In genomic region chr2:202169826-202170424, GRCh38 we compare ENCODE assay signal across 32 cellular contexts.
"Had no signal": no experiment of that assay in that cellular context is flagged by ENCODE, and none has a peak within 500 bp of the region (broad histone marks: within the 10 kb centered on the region; RNA-seq: fewer than 3 reads in every experiment).

No MANE protein-coding gene starts in this region.

- H3K27me3 ChIP-seq: esophagus muscularis mucosa, foreskin keratinocyte, pancreas, tibial artery had no signal

- H3K27me3 Mint-ChIP-seq: activated CD8-positive, alpha-beta memory T cell treated with anti-CD3 and anti-CD28 coated beads, Interleukin-2, amount 10 ng/mL, durations not matched to agents 7 days and 5 days had no signal

- H3K36me3 Mint-ChIP-seq: activated CD8-positive, alpha-beta memory T cell treated with anti-CD3 and anti-CD28 coated beads, Interleukin-2, amount 10 ng/mL, durations not matched to agents 7 days and 5 days; mesothelial cell of epicardium; naive B cell had no signal

- H3K4me1 ChIP-seq: foreskin keratinocyte, prostate gland had no signal

- H3K4me2 ChIP-seq: smooth muscle cell had no signal

- ATAC-seq: activated CD8-positive, alpha-beta memory T cell treated with anti-CD3 and anti-CD28 coated beads, Interleukin-2, amount 10 ng/mL, durations not matched to agents 7 days and 5 days; activated CD8-positive, alpha-beta T cell treated with anti-CD3 and anti-CD28 coated beads, Interleukin-2, amount 10 ng/mL, durations not matched to agents 7 days and 5 days; foreskin keratinocyte; pancreas had no signal

- H3K36me3 ChIP-seq: esophagus muscularis mucosa, heart left ventricle, left ventricle myocardium inferior, pancreas, prostate gland, suprapubic skin, tibial artery had no signal

- H3K4me3 ChIP-seq: esophagus muscularis mucosa, heart left ventricle, left ventricle myocardium inferior, lung, pancreas, prostate gland, smooth muscle cell, suprapubic skin, tibial artery had no signal

- H3K27ac Mint-ChIP-seq: activated CD8-positive, alpha-beta memory T cell treated with anti-CD3 and anti-CD28 coated beads, Interleukin-2, amount 10 ng/mL, durations not matched to agents 7 days and 5 days; activated CD8-positive, alpha-beta T cell treated with anti-CD3 and anti-CD28 coated beads, Interleukin-2, amount 10 ng/mL, durations not matched to agents 7 days and 5 days; activated naive CD8-positive, alpha-beta T cell; activated T-helper 2 cell treated with anti-CD3 and anti-CD28 coated beads, Interferon-gamma antibody, Interleukin-2, Interleukin-4, amounts not matched to agents 10 μg/mL and 5 μg/mL and 100 μg/mL, durations not matched to agents 14 hours and 24 hours and 36 hours; mesothelial cell of epicardium; naive B cell had no signal

- H3K9me3 ChIP-seq: esophagus muscularis mucosa, heart left ventricle, left ventricle myocardium inferior, pancreas, prostate gland, suprapubic skin, tibial artery had no signal

- H3K9me3 Mint-ChIP-seq: activated T-helper 2 cell treated with anti-CD3 and anti-CD28 coated beads, Interferon-gamma antibody, Interleukin-2, Interleukin-4, amounts not matched to agents 10 μg/mL and 5 μg/mL and 100 μg/mL, durations not matched to agents 14 hours and 24 hours and 36 hours; central memory CD8-positive, alpha-beta T cell; naive B cell had no signal

- DNase-seq: activated CD4-positive, alpha-beta T cell treated with anti-CD3 and anti-CD28 coated beads for 1 hour; activated CD4-positive, alpha-beta T cell treated with anti-CD3 and anti-CD28 coated beads, Interleukin-2, amount 50 U/mL, for 1 hour; activated CD8-positive, alpha-beta memory T cell treated with anti-CD3 and anti-CD28 coated beads, Interleukin-2, amount 10 ng/mL, durations not matched to agents 7 days and 5 days; activated CD8-positive, alpha-beta T cell treated with anti-CD3 and anti-CD28 coated beads, Interleukin-2, amount 10 ng/mL, durations not matched to agents 7 days and 5 days; activated naive CD4-positive, alpha-beta T cell; activated T-cell treated with anti-CD3 and anti-CD28 coated beads, Interleukin-2, amount 50 U/mL, for 48 hours; anterior cingulate cortex; dermis blood vessel endothelial cell; effector CD4-positive, alpha-beta T cell; heart left ventricle; left ventricle myocardium inferior; naive B cell; nucleus accumbens; pancreas; retina; stimulated activated CD4-positive, alpha-beta T cell treated with anti-CD3 and anti-CD28 coated beads, Interleukin-1b, Interleukin-23, amount 100 ng/mL, for 48 hours; stimulated activated CD4-positive, alpha-beta T cell treated with anti-CD3 and anti-CD28 coated beads, Interleukin-4, amount 100 ng/mL, for 4 hours; stimulated activated CD8-positive, alpha-beta memory T cell treated with anti-CD3 and anti-CD28 coated beads, Interleukin-4, amount 100 ng/mL, for 48 hours; stimulated activated naive CD4-positive, alpha-beta T cell; T-helper 2 cell; tibial artery had no signal

- H3K4me3 Mint-ChIP-seq: activated CD8-positive, alpha-beta memory T cell treated with anti-CD3 and anti-CD28 coated beads, Interleukin-2, amount 10 ng/mL, durations not matched to agents 7 days and 5 days; activated CD8-positive, alpha-beta T cell treated with anti-CD3 and anti-CD28 coated beads, Interleukin-2, amount 10 ng/mL, durations not matched to agents 7 days and 5 days; activated naive CD8-positive, alpha-beta T cell; central memory CD8-positive, alpha-beta T cell; mesothelial cell of epicardium had no signal

- H3K27ac ChIP-seq: esophagus muscularis mucosa, foreskin keratinocyte, heart left ventricle, left ventricle myocardium inferior, pancreas, prostate gland, suprapubic skin, tibial artery had no signal

- FAIRE-seq: islet of Langerhans, pancreas had no signal

- H3K4me1 Mint-ChIP-seq: central memory CD8-positive, alpha-beta T cell had no signal
